Comparison of ENCODE assay signal across 19 cellular contexts in genomic region chr19:41699968-41700323, GRCh38. TPM values are rescaled to one million over a fixed set of nuclear protein-coding genes. Genes with fewer than 3 reads are reported as not detected.
DNase-seq lines count a peak whose midpoint lies in the region; ATAC-seq, FAIRE-seq and TF ChIP-seq lines count a peak whose summit lies in the region.
"Had no signal": no experiment of that assay in that cellular context is flagged by ENCODE, and none has a peak within 500 bp of the region (broad histone marks: within the 10 kb centered on the region; RNA-seq: fewer than 3 reads in every experiment).

No MANE protein-coding gene starts in this region.

- H3K27ac Mint-ChIP-seq in stimulated activated naive CD8-positive, alpha-beta T cell treated with anti-CD3 and anti-CD28 coated beads, Interleukin-15, amount 100 ng/mL, for 72 hours, result no peak overlapping the region
- no peak overlapping the region for H3K27ac Mint-ChIP-seq in neural progenitor cell
- H3K27ac Mint-ChIP-seq: CD14-positive monocyte had no signal

- H3K4me1 Mint-ChIP-seq in stimulated activated naive CD8-positive, alpha-beta T cell treated with anti-CD3 and anti-CD28 coated beads, Interleukin-15, amount 100 ng/mL, for 72 hours, result no peaks in the 10 kb centered on the region
- no peaks in the 10 kb centered on the region for H3K4me1 Mint-ChIP-seq in neural progenitor cell

- H3K79me2 ChIP-seq in neural progenitor cell (ENCODE audit: low read depth), result no peaks in the 10 kb centered on the region

- no peaks in the 10 kb centered on the region for H3K9me3 Mint-ChIP-seq in stimulated activated naive CD8-positive, alpha-beta T cell treated with anti-CD3 and anti-CD28 coated beads, Interleukin-15, amount 100 ng/mL, for 72 hours
- H3K9me3 Mint-ChIP-seq in neural progenitor cell, result peaks cover 11% of the 10 kb centered on the region

- H3K27me3 ChIP-seq in pancreas (no peaks in the 10 kb centered on the region), neural progenitor cell (no peaks in the 10 kb centered on the region), left lung (peaks cover 0 to 55% of the 10 kb centered on the region in 2 donors)

- no peak for DNase-seq in stimulated activated naive CD8-positive, alpha-beta T cell treated with anti-CD3 and anti-CD28 coated beads, Interleukin-15, amount 100 ng/mL, for 72 hours
- no peak for DNase-seq in stimulated activated naive CD8-positive, alpha-beta T cell treated with anti-CD3 and anti-CD28 coated beads, Interleukin-15, Interleukin-2, amounts not matched to agents 100 U/mL and 50 U/mL, for 24 hours
- peak; percentile 32 for DNase-seq in ecto neural progenitor cell (ENCODE audit: low spot score)
- DNase-seq in pancreas, result peak in 1 of 6 donors; percentile 17
- no peak for DNase-seq in neural progenitor cell (ENCODE audit: low spot score)
- DNase-seq in left lung, result no peak
- DNase-seq: ACHN; AML-193; COR-L47; NCI-H1105; NCI-H1930; NCI-H526 treated with DMSO at 0.1 percent for 48 hours; NK-92 treated with Interleukin-12 subunit alpha and Interleukin-12 subunit beta, amount 100 ng/mL, for 24 hours; SHP77 treated with DMSO at 0.1 percent for 48 hours had no signal

- no peaks in the 10 kb centered on the region for H3K9me3 ChIP-seq in pancreas
- peaks cover 2% of the 10 kb centered on the region for H3K9me3 ChIP-seq in neural progenitor cell (ENCODE audit: low read depth)
- no peaks in the 10 kb centered on the region for H3K9me3 ChIP-seq in left lung
- H3K9me3 ChIP-seq: HAP-1 had no signal

- no peak overlapping the region for H3K9ac ChIP-seq in neural progenitor cell

- no peak overlapping the region for H3K4me3 Mint-ChIP-seq in stimulated activated naive CD8-positive, alpha-beta T cell treated with anti-CD3 and anti-CD28 coated beads, Interleukin-15, amount 100 ng/mL, for 72 hours
- no peak overlapping the region for H3K4me3 Mint-ChIP-seq in neural progenitor cell

- no peak overlapping the region for H3K4me3 ChIP-seq in pancreas
- H3K4me3 ChIP-seq in neural progenitor cell, result no peak overlapping the region
- H3K4me3 ChIP-seq in left lung, result no peak overlapping the region
- H3K4me3 ChIP-seq: HAP-1 had no signal

- H3K27me3 Mint-ChIP-seq in stimulated activated naive CD8-positive, alpha-beta T cell treated with anti-CD3 and anti-CD28 coated beads, Interleukin-15, amount 100 ng/mL, for 72 hours, result peaks cover 60% of the 10 kb centered on the region
- H3K27me3 Mint-ChIP-seq in neural progenitor cell (ENCODE audit: insufficient read depth, low read depth), result peaks cover 10% of the 10 kb centered on the region

- no peaks in the 10 kb centered on the region for H4K20me1 ChIP-seq in neural progenitor cell (ENCODE audit: low read depth)

- H3K4me1 ChIP-seq in pancreas, result peaks cover 0 to 14% (median 4%) of the 10 kb centered on the region in 3 donors
- H3K4me1 ChIP-seq in neural progenitor cell, result no peaks in the 10 kb centered on the region
- H3K4me1 ChIP-seq in left lung, result peaks cover 0 to 16% of the 10 kb centered on the region in 2 donors
- H3K4me1 ChIP-seq: HAP-1 had no signal

- ATAC-seq in stimulated activated naive CD8-positive, alpha-beta T cell treated with anti-CD3 and anti-CD28 coated beads, Interleukin-15, amount 100 ng/mL, for 72 hours, result peak; percentile 37
- ATAC-seq in stimulated activated naive CD8-positive, alpha-beta T cell treated with anti-CD3 and anti-CD28 coated beads, Interleukin-15, Interleukin-2, amounts not matched to agents 100 U/mL and 50 U/mL, for 24 hours, result no peak
- ATAC-seq in pancreas (no peak), GM18519 (IDR thresholded peaks at IDR 0.05; ENCODE audit: low FRiP score, unreplicated experiment) (no peak), left lung (no peak)

- H3K36me3 Mint-ChIP-seq in neural progenitor cell, result no peaks in the 10 kb centered on the region
- H3K36me3 Mint-ChIP-seq: CD14-positive monocyte had no signal

- H3K27ac ChIP-seq in pancreas (peak overlapping the region; percentile 60 to 87 (median 80)), neural progenitor cell (no peak overlapping the region), left lung (no peak overlapping the region)

- intact Hi-C loops in pancreas (cut with DNase I), result no loop called here
- intact Hi-C loops in left lung (cut with DNase I), result no loop called here

- 35 to 46% methylated on average over 2 of the region's 2 CpGs for WGBS in pancreas, 2 donors

- no peak overlapping the region for H2AFZ ChIP-seq in neural progenitor cell (replicated peaks)

- no peak overlapping the region for H3K4me2 ChIP-seq in neural progenitor cell

- H3F3A ChIP-seq in neural progenitor cell (ENCODE audit: low read depth), result no peaks in the 10 kb centered on the region

- no peak for FAIRE-seq in pancreas (lab: Jason Lieb, UNC)

- H3K36me3 ChIP-seq in pancreas (no peaks in the 10 kb centered on the region), neural progenitor cell (no peaks in the 10 kb centered on the region), left lung (no peaks in the 10 kb centered on the region)
- H3K36me3 ChIP-seq: HAP-1 had no signal

- TF ChIP-seq CTCF in pancreas (IDR thresholded peaks at IDR 0.05), result no peak
- TF ChIP-seq CTCF in neural progenitor cell (IDR thresholded peaks at IDR 0.05), result no peak
- TF ChIP-seq CTCF in left lung (IDR thresholded peaks at IDR 0.05), result no peak

RNA-seq across cellular contexts. Expression of gene CEACAM5, which starts 8.5 kb away (rescaled TPM):
- total RNA-seq in pancreas (1 to 10 TPM in 1 of 6 donors, under 1 TPM in 2, not detected in 3; 0.12 to 5.8 (median 0.32) TPM), neural progenitor cell (ENCODE audit: low replicate concordance) (not detected in 2 replicates), left lung (10 to 100 TPM; 21.2 to 31.1 TPM)
- polyA plus RNA-seq in pancreas, result under 1 TPM; 0.02 to 0.30 TPM
- total RNA-seq: LHCN-M2, OCI-LY7 had no signal
- polyA plus RNA-seq: CD14-positive monocyte had no signal

RNA-seq across cellular contexts. Expression of gene CEACAM7, which starts 11.9 kb away (rescaled TPM):
- 1 to 10 TPM; 1.5 to 6.4 (median 2.6) TPM for total RNA-seq in pancreas
- 1 to 10 TPM; 1.2 to 3.8 TPM for polyA plus RNA-seq in pancreas
- total RNA-seq in neural progenitor cell (ENCODE audit: low replicate concordance), result not detected in 2 replicates
- total RNA-seq in left lung, result under 1 TPM; 0.18 to 0.44 TPM
- total RNA-seq: LHCN-M2, OCI-LY7 had no signal
- polyA plus RNA-seq: CD14-positive monocyte had no signal

RNA-seq across cellular contexts. Expression of gene CEACAM6, which starts 55.4 kb away (rescaled TPM):
- total RNA-seq in pancreas (1 to 10 TPM; 3.6 to 9.0 (median 8.0) TPM), neural progenitor cell (ENCODE audit: low replicate concordance) (not detected in 2 replicates), left lung (1,000 to 10,000 TPM in 1 of 2 donors, 100 to 1,000 TPM in 1; 367 to 1,560 TPM)
- polyA plus RNA-seq in pancreas, result 1 to 10 TPM in 1 of 2 donors, under 1 TPM in 1; 0.68 to 1.7 TPM
- total RNA-seq: LHCN-M2, OCI-LY7 had no signal

Comparison
In these comparisons a context has a peak if more than half of its experiments do, and no peak if none do; other contexts are left out.
1. H3K27ac ChIP-seq: peak in pancreas (4 of 4); none in neural progenitor cell (single experiment) and left lung (0 of 2).
2. RNA of gene CEACAM6, which starts 55.4 kb away (total RNA-seq): 367 to 1,560 TPM in left lung; 3.6 to 9.0 TPM in pancreas and not detected in neural progenitor cell; every median in the first group is over 10 times any median in the second.